1 cellular context compared by ENCODE assay signal in the genomic region with DNA sequence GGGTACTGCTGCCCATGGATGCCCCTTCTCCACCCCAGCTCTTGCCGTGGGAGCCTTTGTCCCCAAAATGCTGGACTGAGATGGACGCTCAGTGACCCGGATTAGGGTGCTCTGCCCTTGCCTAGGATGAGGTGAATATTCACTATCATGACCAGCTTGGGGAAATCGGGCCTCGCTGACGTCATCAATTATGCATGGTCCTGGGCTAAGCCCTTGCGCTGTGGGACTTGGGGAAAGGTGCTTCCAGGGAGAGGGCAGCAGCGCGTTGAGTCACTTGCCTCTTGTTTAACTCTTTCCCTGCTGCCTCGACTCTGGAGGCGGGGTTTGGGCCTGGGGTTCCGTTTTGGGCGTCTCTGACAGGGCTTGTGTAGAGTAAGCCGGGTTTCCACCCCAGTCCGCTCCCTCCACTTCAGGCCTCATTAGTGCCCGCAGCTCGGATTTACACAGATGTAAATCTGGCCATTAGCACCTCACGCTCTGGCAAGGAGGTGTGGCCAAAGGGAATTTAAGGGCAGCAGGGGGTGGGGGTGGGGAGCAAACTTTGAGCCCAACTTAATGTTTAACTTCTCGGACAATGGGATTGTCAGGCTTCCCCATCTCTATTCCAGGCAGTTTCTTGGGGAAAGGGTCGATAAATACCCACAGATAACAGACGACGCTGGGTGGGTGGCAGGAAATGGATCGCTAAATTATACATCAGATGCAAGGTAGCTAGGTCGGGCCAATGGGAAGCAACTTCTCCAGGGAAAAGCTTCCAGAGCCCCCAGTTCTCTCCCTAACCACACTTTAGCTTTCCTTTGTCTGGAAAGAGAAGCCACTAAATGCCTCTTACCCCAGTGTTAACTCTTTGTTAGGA.
TF ChIP-seq lines count a peak whose summit lies in the region.

No MANE protein-coding gene starts in this region.

TF ChIP-seq in HepG2, 621 proteins besides CTCF, POLR2A, EP300 and RAD21 (continued from another document and continues in another):
- TF ChIP-seq, protein P1, sequence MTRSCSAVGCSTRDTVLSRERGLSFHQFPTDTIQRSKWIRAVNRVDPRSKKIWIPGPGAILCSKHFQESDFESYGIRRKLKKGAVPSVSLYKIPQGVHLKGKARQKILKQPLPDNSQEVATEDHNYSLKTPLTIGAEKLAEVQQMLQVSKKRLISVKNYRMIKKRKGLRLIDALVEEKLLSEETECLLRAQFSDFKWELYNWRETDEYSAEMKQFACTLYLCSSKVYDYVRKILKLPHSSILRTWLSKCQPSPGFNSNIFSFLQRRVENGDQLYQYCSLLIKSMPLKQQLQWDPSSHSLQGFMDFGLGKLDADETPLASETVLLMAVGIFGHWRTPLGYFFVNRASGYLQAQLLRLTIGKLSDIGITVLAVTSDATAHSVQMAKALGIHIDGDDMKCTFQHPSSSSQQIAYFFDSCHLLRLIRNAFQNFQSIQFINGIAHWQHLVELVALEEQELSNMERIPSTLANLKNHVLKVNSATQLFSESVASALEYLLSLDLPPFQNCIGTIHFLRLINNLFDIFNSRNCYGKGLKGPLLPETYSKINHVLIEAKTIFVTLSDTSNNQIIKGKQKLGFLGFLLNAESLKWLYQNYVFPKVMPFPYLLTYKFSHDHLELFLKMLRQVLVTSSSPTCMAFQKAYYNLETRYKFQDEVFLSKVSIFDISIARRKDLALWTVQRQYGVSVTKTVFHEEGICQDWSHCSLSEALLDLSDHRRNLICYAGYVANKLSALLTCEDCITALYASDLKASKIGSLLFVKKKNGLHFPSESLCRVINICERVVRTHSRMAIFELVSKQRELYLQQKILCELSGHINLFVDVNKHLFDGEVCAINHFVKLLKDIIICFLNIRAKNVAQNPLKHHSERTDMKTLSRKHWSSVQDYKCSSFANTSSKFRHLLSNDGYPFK (CRISPR knock-in tag; IDR thresholded peaks at IDR 0.05; ENCODE audit: borderline replicate concordance) = peak; percentile 57; the same call in 1 of the 2 replicates
- TF ChIP-seq ZNF792 (CRISPR knock-in tag; IDR thresholded peaks at IDR 0.05) (no peak; the same call in 1 of the 2 replicates), JARID2 (CRISPR knock-in tag; IDR thresholded peaks at IDR 0.05; ENCODE audit: insufficient replicate concordance) (no peak), ZZZ3 (CRISPR knock-in tag; IDR thresholded peaks at IDR 0.05; ENCODE audit: borderline replicate concordance) (no peak), ARID2 (CRISPR knock-in tag; IDR thresholded peaks at IDR 0.05; ENCODE audit: borderline replicate concordance) (no peak), ZNF747 (CRISPR knock-in tag; IDR thresholded peaks at IDR 0.05; ENCODE audit: borderline replicate concordance) (peak; percentile 82; the same call in 1 of the 2 replicates), KLF13 (CRISPR knock-in tag; IDR thresholded peaks at IDR 0.05) (no peak), NFE2L1 (CRISPR knock-in tag; IDR thresholded peaks at IDR 0.05; ENCODE audit: borderline replicate concordance) (no peak), IKZF1 (IDR thresholded peaks at IDR 0.05) (no peak), SP5 (CRISPR knock-in tag; IDR thresholded peaks at IDR 0.05; ENCODE audit: borderline replicate concordance, low read depth) (no peak), TAF1 (CRISPR knock-in tag; IDR thresholded peaks at IDR 0.05) (peak; percentile 62; the same call in 1 of the 2 replicates), RCOR2 (CRISPR knock-in tag; IDR thresholded peaks at IDR 0.05) (peak; percentile 25), NAIF1 (CRISPR knock-in tag; IDR thresholded peaks at IDR 0.05; ENCODE audit: borderline replicate concordance) (no peak), ZNF7 (CRISPR knock-in tag; IDR thresholded peaks at IDR 0.05) (no peak), GLI4 (CRISPR knock-in tag; IDR thresholded peaks at IDR 0.05; ENCODE audit: borderline replicate concordance) (peak; percentile 69; the same call in 1 of the 2 replicates), ZNF30 (CRISPR knock-in tag; IDR thresholded peaks at IDR 0.05) (no peak), ZEB1 (IDR thresholded peaks at IDR 0.05; ENCODE audit: insufficient replicate concordance, low read depth) (peak; percentile 15), ZNF124 (CRISPR knock-in tag; IDR thresholded peaks at IDR 0.05) (no peak; the same call in 1 of the 2 replicates), ZNF337 (CRISPR knock-in tag; IDR thresholded peaks at IDR 0.05; ENCODE audit: borderline replicate concordance, low read depth) (0 out of 2 replicates have a peak, but pooled peaks have one; percentile 69), ZNF34 (CRISPR knock-in tag; IDR thresholded peaks at IDR 0.05; ENCODE audit: borderline replicate concordance) (no peak), HOXD1 (CRISPR knock-in tag; IDR thresholded peaks at IDR 0.05) (no peak), ZNF549 (CRISPR knock-in tag; IDR thresholded peaks at IDR 0.05) (no peak), FIP1L1 (IDR thresholded peaks at IDR 0.05; ENCODE audit: borderline replicate concordance, insufficient read depth, low read depth, low read length) (no peak), ZNF317 (CRISPR knock-in tag; IDR thresholded peaks at IDR 0.05) (no peak)
- TF ChIP-seq, protein P2, sequence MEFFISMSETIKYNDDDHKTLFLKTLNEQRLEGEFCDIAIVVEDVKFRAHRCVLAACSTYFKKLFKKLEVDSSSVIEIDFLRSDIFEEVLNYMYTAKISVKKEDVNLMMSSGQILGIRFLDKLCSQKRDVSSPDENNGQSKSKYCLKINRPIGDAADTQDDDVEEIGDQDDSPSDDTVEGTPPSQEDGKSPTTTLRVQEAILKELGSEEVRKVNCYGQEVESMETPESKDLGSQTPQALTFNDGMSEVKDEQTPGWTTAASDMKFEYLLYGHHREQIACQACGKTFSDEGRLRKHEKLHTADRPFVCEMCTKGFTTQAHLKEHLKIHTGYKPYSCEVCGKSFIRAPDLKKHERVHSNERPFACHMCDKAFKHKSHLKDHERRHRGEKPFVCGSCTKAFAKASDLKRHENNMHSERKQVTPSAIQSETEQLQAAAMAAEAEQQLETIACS (CRISPR knock-in tag; IDR thresholded peaks at IDR 0.05) = no peak
- TF ChIP-seq, protein P3, sequence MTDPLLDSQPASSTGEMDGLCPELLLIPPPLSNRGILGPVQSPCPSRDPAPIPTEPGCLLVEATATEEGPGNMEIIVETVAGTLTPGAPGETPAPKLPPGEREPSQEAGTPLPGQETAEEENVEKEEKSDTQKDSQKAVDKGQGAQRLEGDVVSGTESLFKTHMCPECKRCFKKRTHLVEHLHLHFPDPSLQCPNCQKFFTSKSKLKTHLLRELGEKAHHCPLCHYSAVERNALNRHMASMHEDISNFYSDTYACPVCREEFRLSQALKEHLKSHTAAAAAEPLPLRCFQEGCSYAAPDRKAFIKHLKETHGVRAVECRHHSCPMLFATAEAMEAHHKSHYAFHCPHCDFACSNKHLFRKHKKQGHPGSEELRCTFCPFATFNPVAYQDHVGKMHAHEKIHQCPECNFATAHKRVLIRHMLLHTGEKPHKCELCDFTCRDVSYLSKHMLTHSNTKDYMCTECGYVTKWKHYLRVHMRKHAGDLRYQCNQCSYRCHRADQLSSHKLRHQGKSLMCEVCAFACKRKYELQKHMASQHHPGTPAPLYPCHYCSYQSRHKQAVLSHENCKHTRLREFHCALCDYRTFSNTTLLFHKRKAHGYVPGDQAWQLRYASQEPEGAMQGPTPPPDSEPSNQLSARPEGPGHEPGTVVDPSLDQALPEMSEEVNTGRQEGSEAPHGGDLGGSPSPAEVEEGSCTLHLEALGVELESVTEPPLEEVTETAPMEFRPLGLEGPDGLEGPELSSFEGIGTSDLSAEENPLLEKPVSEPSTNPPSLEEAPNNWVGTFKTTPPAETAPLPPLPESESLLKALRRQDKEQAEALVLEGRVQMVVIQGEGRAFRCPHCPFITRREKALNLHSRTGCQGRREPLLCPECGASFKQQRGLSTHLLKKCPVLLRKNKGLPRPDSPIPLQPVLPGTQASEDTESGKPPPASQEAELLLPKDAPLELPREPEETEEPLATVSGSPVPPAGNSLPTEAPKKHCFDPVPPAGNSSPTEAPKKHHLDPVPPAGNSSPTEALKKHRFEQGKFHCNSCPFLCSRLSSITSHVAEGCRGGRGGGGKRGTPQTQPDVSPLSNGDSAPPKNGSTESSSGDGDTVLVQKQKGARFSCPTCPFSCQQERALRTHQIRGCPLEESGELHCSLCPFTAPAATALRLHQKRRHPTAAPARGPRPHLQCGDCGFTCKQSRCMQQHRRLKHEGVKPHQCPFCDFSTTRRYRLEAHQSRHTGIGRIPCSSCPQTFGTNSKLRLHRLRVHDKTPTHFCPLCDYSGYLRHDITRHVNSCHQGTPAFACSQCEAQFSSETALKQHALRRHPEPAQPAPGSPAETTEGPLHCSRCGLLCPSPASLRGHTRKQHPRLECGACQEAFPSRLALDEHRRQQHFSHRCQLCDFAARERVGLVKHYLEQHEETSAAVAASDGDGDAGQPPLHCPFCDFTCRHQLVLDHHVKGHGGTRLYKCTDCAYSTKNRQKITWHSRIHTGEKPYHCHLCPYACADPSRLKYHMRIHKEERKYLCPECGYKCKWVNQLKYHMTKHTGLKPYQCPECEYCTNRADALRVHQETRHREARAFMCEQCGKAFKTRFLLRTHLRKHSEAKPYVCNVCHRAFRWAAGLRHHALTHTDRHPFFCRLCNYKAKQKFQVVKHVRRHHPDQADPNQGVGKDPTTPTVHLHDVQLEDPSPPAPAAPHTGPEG (CRISPR knock-in tag; IDR thresholded peaks at IDR 0.05) = peak; percentile 40; the same call in 1 of the 2 replicates
- TF ChIP-seq, protein P4, sequence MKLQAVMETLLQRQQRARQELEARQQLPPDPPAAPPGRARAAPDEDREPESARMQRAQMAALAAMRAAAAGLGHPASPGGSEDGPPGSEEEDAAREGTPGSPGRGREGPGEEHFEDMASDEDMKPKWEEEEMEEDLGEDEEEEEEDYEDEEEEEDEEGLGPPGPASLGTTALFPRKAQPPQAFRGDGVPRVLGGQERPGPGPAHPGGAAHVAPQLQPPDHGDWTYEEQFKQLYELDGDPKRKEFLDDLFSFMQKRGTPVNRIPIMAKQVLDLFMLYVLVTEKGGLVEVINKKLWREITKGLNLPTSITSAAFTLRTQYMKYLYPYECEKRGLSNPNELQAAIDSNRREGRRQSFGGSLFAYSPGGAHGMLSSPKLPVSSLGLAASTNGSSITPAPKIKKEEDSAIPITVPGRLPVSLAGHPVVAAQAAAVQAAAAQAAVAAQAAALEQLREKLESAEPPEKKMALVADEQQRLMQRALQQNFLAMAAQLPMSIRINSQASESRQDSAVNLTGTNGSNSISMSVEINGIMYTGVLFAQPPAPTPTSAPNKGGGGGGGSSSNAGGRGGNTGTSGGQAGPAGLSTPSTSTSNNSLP (IDR thresholded peaks at IDR 0.05; ENCODE audit: low read depth, low read length) = peak; percentile 79; the same call in 1 of the 2 replicates
- TF ChIP-seq, protein P5, sequence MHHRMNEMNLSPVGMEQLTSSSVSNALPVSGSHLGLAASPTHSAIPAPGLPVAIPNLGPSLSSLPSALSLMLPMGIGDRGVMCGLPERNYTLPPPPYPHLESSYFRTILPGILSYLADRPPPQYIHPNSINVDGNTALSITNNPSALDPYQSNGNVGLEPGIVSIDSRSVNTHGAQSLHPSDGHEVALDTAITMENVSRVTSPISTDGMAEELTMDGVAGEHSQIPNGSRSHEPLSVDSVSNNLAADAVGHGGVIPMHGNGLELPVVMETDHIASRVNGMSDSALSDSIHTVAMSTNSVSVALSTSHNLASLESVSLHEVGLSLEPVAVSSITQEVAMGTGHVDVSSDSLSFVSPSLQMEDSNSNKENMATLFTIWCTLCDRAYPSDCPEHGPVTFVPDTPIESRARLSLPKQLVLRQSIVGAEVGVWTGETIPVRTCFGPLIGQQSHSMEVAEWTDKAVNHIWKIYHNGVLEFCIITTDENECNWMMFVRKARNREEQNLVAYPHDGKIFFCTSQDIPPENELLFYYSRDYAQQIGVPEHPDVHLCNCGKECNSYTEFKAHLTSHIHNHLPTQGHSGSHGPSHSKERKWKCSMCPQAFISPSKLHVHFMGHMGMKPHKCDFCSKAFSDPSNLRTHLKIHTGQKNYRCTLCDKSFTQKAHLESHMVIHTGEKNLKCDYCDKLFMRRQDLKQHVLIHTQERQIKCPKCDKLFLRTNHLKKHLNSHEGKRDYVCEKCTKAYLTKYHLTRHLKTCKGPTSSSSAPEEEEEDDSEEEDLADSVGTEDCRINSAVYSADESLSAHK (CRISPR knock-in tag; IDR thresholded peaks at IDR 0.05; ENCODE audit: borderline replicate concordance) = no peak
- TF ChIP-seq, protein P6, sequence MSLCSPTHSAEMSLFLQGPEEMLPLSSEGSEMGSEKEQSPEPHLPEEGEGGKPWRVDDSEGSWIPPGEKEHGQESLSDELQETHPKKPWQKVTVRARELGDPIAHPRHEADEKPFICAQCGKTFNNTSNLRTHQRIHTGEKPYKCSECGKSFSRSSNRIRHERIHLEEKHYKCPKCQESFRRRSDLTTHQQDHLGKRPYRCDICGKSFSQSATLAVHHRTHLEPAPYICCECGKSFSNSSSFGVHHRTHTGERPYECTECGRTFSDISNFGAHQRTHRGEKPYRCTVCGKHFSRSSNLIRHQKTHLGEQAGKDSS (CRISPR knock-in tag; IDR thresholded peaks at IDR 0.05; ENCODE audit: borderline replicate concordance, low read depth) = peak; percentile 70; the same call in 1 of the 2 replicates
- TF ChIP-seq, protein P7, sequence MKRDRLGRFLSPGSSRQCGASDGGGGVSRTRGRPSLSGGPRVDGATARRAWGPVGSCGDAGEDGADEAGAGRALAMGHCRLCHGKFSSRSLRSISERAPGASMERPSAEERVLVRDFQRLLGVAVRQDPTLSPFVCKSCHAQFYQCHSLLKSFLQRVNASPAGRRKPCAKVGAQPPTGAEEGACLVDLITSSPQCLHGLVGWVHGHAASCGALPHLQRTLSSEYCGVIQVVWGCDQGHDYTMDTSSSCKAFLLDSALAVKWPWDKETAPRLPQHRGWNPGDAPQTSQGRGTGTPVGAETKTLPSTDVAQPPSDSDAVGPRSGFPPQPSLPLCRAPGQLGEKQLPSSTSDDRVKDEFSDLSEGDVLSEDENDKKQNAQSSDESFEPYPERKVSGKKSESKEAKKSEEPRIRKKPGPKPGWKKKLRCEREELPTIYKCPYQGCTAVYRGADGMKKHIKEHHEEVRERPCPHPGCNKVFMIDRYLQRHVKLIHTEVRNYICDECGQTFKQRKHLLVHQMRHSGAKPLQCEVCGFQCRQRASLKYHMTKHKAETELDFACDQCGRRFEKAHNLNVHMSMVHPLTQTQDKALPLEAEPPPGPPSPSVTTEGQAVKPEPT (CRISPR knock-in tag; IDR thresholded peaks at IDR 0.05; ENCODE audit: low read depth) = no peak; the same call in 1 of the 2 replicates
- TF ChIP-seq, protein P8, sequence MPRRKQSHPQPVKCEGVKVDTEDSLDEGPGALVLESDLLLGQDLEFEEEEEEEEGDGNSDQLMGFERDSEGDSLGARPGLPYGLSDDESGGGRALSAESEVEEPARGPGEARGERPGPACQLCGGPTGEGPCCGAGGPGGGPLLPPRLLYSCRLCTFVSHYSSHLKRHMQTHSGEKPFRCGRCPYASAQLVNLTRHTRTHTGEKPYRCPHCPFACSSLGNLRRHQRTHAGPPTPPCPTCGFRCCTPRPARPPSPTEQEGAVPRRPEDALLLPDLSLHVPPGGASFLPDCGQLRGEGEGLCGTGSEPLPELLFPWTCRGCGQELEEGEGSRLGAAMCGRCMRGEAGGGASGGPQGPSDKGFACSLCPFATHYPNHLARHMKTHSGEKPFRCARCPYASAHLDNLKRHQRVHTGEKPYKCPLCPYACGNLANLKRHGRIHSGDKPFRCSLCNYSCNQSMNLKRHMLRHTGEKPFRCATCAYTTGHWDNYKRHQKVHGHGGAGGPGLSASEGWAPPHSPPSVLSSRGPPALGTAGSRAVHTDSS (CRISPR knock-in tag; conservative IDR thresholded peaks at IDR 0.05) = no peak
- TF ChIP-seq, protein P9, sequence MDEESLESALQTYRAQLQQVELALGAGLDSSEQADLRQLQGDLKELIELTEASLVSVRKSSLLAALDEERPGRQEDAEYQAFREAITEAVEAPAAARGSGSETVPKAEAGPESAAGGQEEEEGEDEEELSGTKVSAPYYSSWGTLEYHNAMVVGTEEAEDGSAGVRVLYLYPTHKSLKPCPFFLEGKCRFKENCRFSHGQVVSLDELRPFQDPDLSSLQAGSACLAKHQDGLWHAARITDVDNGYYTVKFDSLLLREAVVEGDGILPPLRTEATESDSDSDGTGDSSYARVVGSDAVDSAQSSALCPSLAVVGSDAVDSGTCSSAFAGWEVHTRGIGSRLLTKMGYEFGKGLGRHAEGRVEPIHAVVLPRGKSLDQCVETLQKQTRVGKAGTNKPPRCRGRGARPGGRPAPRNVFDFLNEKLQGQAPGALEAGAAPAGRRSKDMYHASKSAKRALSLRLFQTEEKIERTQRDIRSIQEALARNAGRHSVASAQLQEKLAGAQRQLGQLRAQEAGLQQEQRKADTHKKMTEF (CRISPR knock-in tag; IDR thresholded peaks at IDR 0.05) = peak; percentile 60; the same call in 1 of the 2 replicates
